Comparison of ENCODE assay signal across 8 cellular contexts in the genomic region with DNA sequence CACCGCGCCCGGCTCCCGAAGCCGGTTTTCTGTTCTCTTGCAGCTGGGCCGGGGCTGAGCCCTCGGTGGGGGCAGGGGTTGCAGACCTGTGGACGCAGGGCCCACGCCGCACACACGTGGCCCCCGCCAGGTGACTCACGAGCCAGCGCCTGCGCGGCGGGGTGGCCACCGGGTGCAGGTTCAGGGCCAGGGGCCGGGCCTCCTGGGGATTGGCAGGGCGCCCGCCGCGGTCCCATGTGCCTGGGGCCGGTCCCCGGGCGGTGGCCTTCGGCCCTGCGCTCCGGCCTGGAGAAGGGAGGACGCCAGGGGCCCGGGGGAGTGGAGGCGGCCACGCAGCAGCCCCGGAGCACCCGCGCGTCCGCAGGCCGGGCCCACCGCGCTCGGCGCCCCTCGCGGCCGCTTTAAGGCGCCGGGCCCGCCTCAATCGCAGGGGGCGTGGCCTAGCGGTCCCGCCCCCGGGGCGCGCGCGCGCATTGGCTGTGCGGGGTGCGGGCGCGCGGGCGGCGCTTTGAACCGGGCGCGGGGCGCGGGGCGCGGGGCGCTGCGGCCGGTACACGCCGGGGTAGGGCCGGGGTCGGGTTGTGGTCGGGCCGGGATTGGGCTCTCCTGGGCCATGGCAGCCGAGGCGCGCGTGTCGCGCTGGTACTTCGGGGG. TPM values are rescaled to one million over a fixed set of nuclear protein-coding genes. Genes with fewer than 3 reads are reported as not detected.
DNase-seq lines count a peak whose midpoint lies in the region; ATAC-seq and TF ChIP-seq lines count a peak whose summit lies in the region.

A gene with protein sequence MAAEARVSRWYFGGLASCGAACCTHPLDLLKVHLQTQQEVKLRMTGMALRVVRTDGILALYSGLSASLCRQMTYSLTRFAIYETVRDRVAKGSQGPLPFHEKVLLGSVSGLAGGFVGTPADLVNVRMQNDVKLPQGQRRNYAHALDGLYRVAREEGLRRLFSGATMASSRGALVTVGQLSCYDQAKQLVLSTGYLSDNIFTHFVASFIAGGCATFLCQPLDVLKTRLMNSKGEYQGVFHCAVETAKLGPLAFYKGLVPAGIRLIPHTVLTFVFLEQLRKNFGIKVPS (plus strand): TSS at position 471 of the 654 bp plus-strand sequence. CDS start 143 bp downstream, at position 614.

- H3K27me3 ChIP-seq in HAP-1 (ENCODE audit: low read depth): no peaks in the 10 kb centered on the region
- H3K27me3 ChIP-seq in heart left ventricle: no peaks in the 10 kb centered on the region
- no peaks in the 10 kb centered on the region for H3K27me3 ChIP-seq in tibial nerve

- H3K27ac Mint-ChIP-seq in activated naive CD8-positive, alpha-beta T cell treated with anti-CD3 and anti-CD28 coated beads, Interleukin-2, amount 10 ng/mL, durations not matched to agents 7 days and 5 days: peak within 1 kb of the TSS; percentile 86

- DNase-seq in EL (peak; percentile 77), HAP-1 (ENCODE audit: low spot score in 2 of 2) (peak; percentile 70 to 81), NCI-H1048 (lab: John Stamatoyannopoulos, UW) (peak; percentile 52), SW480 (ENCODE audit: low spot score) (peak; percentile 90), heart left ventricle (peak; percentile 70 to 86 (median 76)), pons (ENCODE audit: low spot score) (peak; percentile 48), tibial nerve (ENCODE audit: low spot score in 2 of 2) (peak; percentile 44 to 60)
- DNase-seq in activated naive CD8-positive, alpha-beta T cell treated with anti-CD3 and anti-CD28 coated beads, Interleukin-2, amount 10 ng/mL, durations not matched to agents 7 days and 5 days: peak; percentile 92

- POLR2A ChIA-PET in activated naive CD8-positive, alpha-beta T cell treated with anti-CD3 and anti-CD28 coated beads, Interleukin-2, amount 10 ng/mL, durations not matched to agents 7 days and 5 days (lab: Charles Lee): interaction anchor here (0.6 to 4.2 kb wide), 11 partner anchors 9 to 1569 kb away, joined by 3 to 59 read pairs (median 5); a partner anchor contains a TSS

- peak; percentile 85 for ATAC-seq in activated naive CD8-positive, alpha-beta T cell treated with anti-CD3 and anti-CD28 coated beads, Interleukin-2, amount 10 ng/mL, durations not matched to agents 7 days and 5 days (ENCODE audit: low read depth)
- ATAC-seq in heart left ventricle: peak; percentile 33 to 83 (median 74)

- no peaks in the 10 kb centered on the region for H3K9me3 Mint-ChIP-seq in activated naive CD8-positive, alpha-beta T cell treated with anti-CD3 and anti-CD28 coated beads, Interleukin-2, amount 10 ng/mL, durations not matched to agents 7 days and 5 days

- no peak for TF ChIP-seq EP300 in tibial nerve (IDR thresholded peaks at IDR 0.05)

- H3K9me3 ChIP-seq in HAP-1 (no peaks in the 10 kb centered on the region), heart left ventricle (no peaks in the 10 kb centered on the region), tibial nerve (no peaks in the 10 kb centered on the region)

- H3K4me1 ChIP-seq in HAP-1 (peaks cover 19% of the 10 kb centered on the region), heart left ventricle (peaks cover 6 to 35% (median 27%) of the 10 kb centered on the region in 12 donors), tibial nerve (peaks cover 0 to 51% (median 36%) of the 10 kb centered on the region in 4 donors)

- H3K36me3 ChIP-seq in HAP-1 (replicated peaks): peaks cover 44% of the 10 kb centered on the region
- H3K36me3 ChIP-seq in heart left ventricle: peaks cover 0 to 16% (median 11%) of the 10 kb centered on the region in 9 donors
- H3K36me3 ChIP-seq in tibial nerve: peaks cover 0 to 42% (median 0%) of the 10 kb centered on the region in 3 donors

- intact Hi-C loops in heart left ventricle (cut with DNase I): loop anchor here in 1 of 10 donors (2.0 kb wide), 1 partner anchor 35 kb away; no protein-coding TSS in a partner anchor

- H3K27ac ChIP-seq in heart left ventricle: peak within 1 kb of the TSS in 10 of 12 donors; percentile 8 to 77 (median 56)
- H3K27ac ChIP-seq in tibial nerve: peak within 1 kb of the TSS; percentile 49 to 88 (median 82)

- H3K4me3 Mint-ChIP-seq in activated naive CD8-positive, alpha-beta T cell treated with anti-CD3 and anti-CD28 coated beads, Interleukin-2, amount 10 ng/mL, durations not matched to agents 7 days and 5 days: peak within 1 kb of the TSS; percentile 89

- WGBS in heart left ventricle, 4 donors: 0 to 1% (median 0%) methylated on average over 6 to 89 of the region's 89 CpGs
- 0% methylated on average over 24 to 32 of the region's 89 CpGs for WGBS in tibial nerve, 2 donors

- H3K4me3 ChIP-seq in HAP-1: peak within 1 kb of the TSS; percentile 61
- H3K4me3 ChIP-seq in heart left ventricle: peak within 1 kb of the TSS; percentile 59 to 98 (median 82)
- peak within 1 kb of the TSS; percentile 63 to 90 (median 84) for H3K4me3 ChIP-seq in tibial nerve

- no peaks in the 10 kb centered on the region for H3K36me3 Mint-ChIP-seq in activated naive CD8-positive, alpha-beta T cell treated with anti-CD3 and anti-CD28 coated beads, Interleukin-2, amount 10 ng/mL, durations not matched to agents 7 days and 5 days

- in situ Hi-C loops in HAP-1 (cut with MboI; ENCODE audit: low sequenced_read_pairs): no loop called here

- H3K4me1 Mint-ChIP-seq in activated naive CD8-positive, alpha-beta T cell treated with anti-CD3 and anti-CD28 coated beads, Interleukin-2, amount 10 ng/mL, durations not matched to agents 7 days and 5 days: peaks cover 17% of the 10 kb centered on the region

- peak in 1 of 2 donors; percentile 52 for TF ChIP-seq POLR2A in heart left ventricle (IDR thresholded peaks at IDR 0.05)
- TF ChIP-seq POLR2A in tibial nerve (IDR thresholded peaks at IDR 0.05): peak in 1 of 2 donors; percentile 38

- TF ChIP-seq CTCF in heart left ventricle (IDR thresholded peaks at IDR 0.05) (peak in 4 of 12 donors; percentile 14 to 32 (median 20)), tibial nerve (IDR thresholded peaks at IDR 0.05) (peak in 4 of 5 experiments; percentile 14 to 75 (median 55))

- H3K27me3 Mint-ChIP-seq in activated naive CD8-positive, alpha-beta T cell treated with anti-CD3 and anti-CD28 coated beads, Interleukin-2, amount 10 ng/mL, durations not matched to agents 7 days and 5 days: no peaks in the 10 kb centered on the region

RNA-seq across cellular contexts. Expression of the gene that starts here (rescaled TPM):
- total RNA-seq in activated naive CD8-positive, alpha-beta T cell treated with anti-CD3 and anti-CD28 coated beads, Interleukin-2, amount 10 ng/mL, durations not matched to agents 7 days and 5 days: 10 to 100 TPM; 22.0 to 25.1 TPM
- total RNA-seq in heart left ventricle (10 to 100 TPM in 2 of 9 donors, 1 to 10 TPM in 7; 7.0 to 13.6 (median 8.2) TPM), tibial nerve (10 to 100 TPM; 10.8 to 32.1 (median 22.6) TPM)
- 10 to 100 TPM; 10.8 to 17.9 TPM for polyA plus RNA-seq in heart left ventricle

Comparison
In these comparisons a context has a peak if more than half of its experiments do, and no peak if none do; other contexts are left out.
1. Peak in every context shown above with its lines: DNase-seq, ATAC-seq, H3K4me3 ChIP-seq and H3K27ac ChIP-seq.